ENCODE assay signal across 28 cellular contexts in the genomic region with DNA sequence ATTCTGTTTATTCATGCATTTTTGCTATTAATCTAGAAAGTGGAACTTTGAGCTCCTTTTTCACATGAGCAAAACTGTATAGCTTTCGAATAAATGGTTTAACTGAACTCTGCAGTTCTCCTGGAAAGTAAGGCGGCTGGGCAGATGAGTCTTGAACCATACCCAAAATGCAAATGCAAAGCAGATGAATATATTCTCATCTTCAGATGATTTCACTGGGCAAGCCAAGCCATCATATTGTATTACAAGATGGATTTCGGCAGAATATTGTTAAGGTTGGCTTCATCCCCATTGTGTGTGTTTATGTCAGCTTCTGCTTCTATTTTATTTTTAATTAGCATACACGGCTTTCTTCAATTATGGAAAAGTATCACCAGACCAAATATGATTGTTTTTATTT.
A peak's percentile ranks its signal among the peaks of the same experiment; 100 is the strongest.
DNase-seq lines count a peak whose midpoint lies in the region; ATAC-seq, FAIRE-seq and TF ChIP-seq lines count a peak whose summit lies in the region.
"Had no signal": no experiment of that assay in that cellular context is flagged by ENCODE, and none has a peak within 500 bp of the region (broad histone marks: within the 10 kb centered on the region; RNA-seq: fewer than 3 reads in every experiment).

No MANE protein-coding gene starts in this region.

- H3K9me2 ChIP-seq in SK-N-SH (no peaks in the 10 kb centered on the region), MM.1S (replicated peaks; ENCODE audit: insufficient read depth, low read length) (no peaks in the 10 kb centered on the region)

- peaks cover 17% of the 10 kb centered on the region for H3F3A ChIP-seq in SK-N-SH (replicated peaks; ENCODE audit: insufficient read depth)
- no peaks in the 10 kb centered on the region for H3F3A ChIP-seq in MM.1S (ENCODE audit: insufficient read depth, low read length)

- H3K27me3 ChIP-seq in SK-N-SH (ENCODE audit: insufficient read depth) (no peaks in the 10 kb centered on the region), adipocyte (replicated peaks; ENCODE audit: control insufficient read depth, insufficient read depth, low read length) (no peaks in the 10 kb centered on the region), MM.1S (replicated peaks; ENCODE audit: insufficient read depth, low read length) (no peaks in the 10 kb centered on the region)
- H3K27me3 ChIP-seq: BLaER1, SJSA1 had no signal

- H3K36me3 ChIP-seq in SK-N-SH (replicated peaks in 1 of 2; ENCODE audit: control insufficient read depth in 1 of 2, insufficient read depth in 2 of 2, low read length in 1 of 2) (peaks cover 8 to 52% of the 10 kb centered on the region in 2 experiments), adipocyte (ENCODE audit: control insufficient read depth, insufficient read depth, low read length, severe bottlenecking) (no peaks in the 10 kb centered on the region), MM.1S (replicated peaks; ENCODE audit: insufficient read depth, low read length) (no peaks in the 10 kb centered on the region)
- H3K36me3 ChIP-seq: BLaER1, SJSA1 had no signal

- H3K9me3 ChIP-seq in SK-N-SH (no peaks in the 10 kb centered on the region), adipocyte (ENCODE audit: control insufficient read depth, low read length) (no peaks in the 10 kb centered on the region), MM.1S (replicated peaks; ENCODE audit: insufficient read depth, low read length) (no peaks in the 10 kb centered on the region)
- H3K9me3 ChIP-seq: BLaER1, SJSA1 had no signal

- no peaks in the 10 kb centered on the region for H4K20me1 ChIP-seq in SK-N-SH (ENCODE audit: insufficient read depth)
- H4K20me1 ChIP-seq in MM.1S (ENCODE audit: insufficient read depth, low read length): no peaks in the 10 kb centered on the region
- H4K20me1 ChIP-seq: BLaER1 had no signal

- CTCF ChIA-PET in SK-N-SH (lab: Yijun Ruan, JAX): interaction anchor here (0.7 to 0.9 kb wide), 2 partner anchors 15 to 61 kb away, joined by 3 read pairs; no protein-coding TSS in a partner anchor

- H3K27ac ChIP-seq in SK-N-SH (ENCODE audit: low read depth in 2 of 2, low read length in 1 of 2) (no peak overlapping the region), MM.1S (ENCODE audit: low read length) (no peak overlapping the region)
- H3K27ac ChIP-seq: 22Rv1, BLaER1, PC-9, SJSA1 had no signal

- ATAC-seq in SK-N-SH treated with all-trans-retinoic acid at 6 μM for 48 hours (peak; percentile 68), GM18858 (IDR thresholded peaks at IDR 0.05; ENCODE audit: unreplicated experiment) (no peak), GM18909 (IDR thresholded peaks at IDR 0.05; ENCODE audit: poor library complexity, unreplicated experiment) (no peak)
- ATAC-seq: HepG2, K562 had no signal

- POLR2A ChIA-PET in SK-N-SH (lab: Yijun Ruan, JAX): no interaction called here

- TF ChIP-seq RAD21 in SK-N-SH (IDR thresholded peaks at IDR 0.05; ENCODE audit: low read length): no peak

- TF ChIP-seq POLR2A in H54 (IDR thresholded peaks at IDR 0.05; ENCODE audit: low read depth, low read length): no peak

- no peak for FAIRE-seq in H54 (lab: Jason Lieb, UNC)
- FAIRE-seq: GM19239, HepG2, K562 had no signal

- no peak for TF ChIP-seq CTCF in SK-N-SH (IDR thresholded peaks at IDR 0.05)
- TF ChIP-seq CTCF in fibroblast of the aortic adventitia (IDR thresholded peaks at IDR 0.05; ENCODE audit: insufficient read depth, low read length): no peak
- no peak for TF ChIP-seq CTCF in MM.1S (IDR thresholded peaks at IDR 0.05; ENCODE audit: low read length)

- H3K4me2 ChIP-seq in SK-N-SH (no peak overlapping the region), MM.1S (ENCODE audit: low read depth, low read length) (no peak overlapping the region)
- H3K4me2 ChIP-seq: BLaER1, PC-9 had no signal

- no peak overlapping the region for H3K4me3 ChIP-seq in SK-N-SH (ENCODE audit: low read depth in 2 of 2, low read length in 1 of 2)
- no peak overlapping the region for H3K4me3 ChIP-seq in adipocyte (ENCODE audit: low read length)
- H3K4me3 ChIP-seq in fibroblast of the aortic adventitia (ENCODE audit: low read depth, low read length): no peak overlapping the region
- H3K4me3 ChIP-seq in MM.1S (ENCODE audit: low read length): no peak overlapping the region
- H3K4me3 ChIP-seq: BLaER1, K562, PC-9, SJSA1 had no signal

- H3K4me1 ChIP-seq in SK-N-SH (ENCODE audit: control insufficient read depth in 1 of 2, insufficient read depth in 2 of 2, low read depth in 1 of 2, low read length in 1 of 2): peaks cover 2 to 12% of the 10 kb centered on the region in 2 experiments; a peak in 2 of 4 replicates
- peaks cover 58% of the 10 kb centered on the region for H3K4me1 ChIP-seq in adipocyte (ENCODE audit: control insufficient read depth, insufficient read depth, low read length)
- H3K4me1 ChIP-seq in MM.1S (ENCODE audit: low read length): no peaks in the 10 kb centered on the region
- H3K4me1 ChIP-seq: BLaER1 had no signal

- H3K79me2 ChIP-seq in SK-N-SH (ENCODE audit: insufficient read depth) (peaks cover 16% of the 10 kb centered on the region), MM.1S (ENCODE audit: low read length) (no peaks in the 10 kb centered on the region)

- TF ChIP-seq EP300 in SK-N-SH (IDR thresholded peaks at IDR 0.05; ENCODE audit: borderline replicate concordance in 1 of 2, low read depth in 1 of 2, low read length in 1 of 2): no peak

- no peak overlapping the region for H2AFZ ChIP-seq in SK-N-SH (ENCODE audit: low read depth)
- no peak overlapping the region for H2AFZ ChIP-seq in MM.1S (ENCODE audit: low read length)
- H2AFZ ChIP-seq: PC-9 had no signal

- DNase-seq in SK-N-SH: no peak
- DNase-seq in adipocyte (ENCODE audit: low read depth): peak; percentile 36
- DNase-seq in fibroblast of the aortic adventitia (ENCODE audit: low read depth): peak; percentile 39
- no peak for DNase-seq in MM.1S
- no peak for DNase-seq in H54 (ENCODE audit: insufficient read length, low spot score)
- DNase-seq: CD4-positive, CD25-positive, alpha-beta regulatory T cell; H7; Kasumi-1; MV-4-11; NCI-H1105; NCI-H1436 treated with DMSO at 0.1 percent for 48 hours; NCI-H187 treated with DMSO at 0.1 percent for 48 hours; NCI-H446; NCI-H524 treated with DMSO at 0.1 percent for 48 hours; NCI-H774; NK-92 treated with Interleukin-12 subunit alpha and Interleukin-12 subunit beta, amount 100 ng/mL, for 24 hours; PC-9; Right ventricle myocardium superior; RPMI8226 had no signal

- H3K9ac ChIP-seq in SK-N-SH (no peak overlapping the region), adipocyte (ENCODE audit: low read length) (no peak overlapping the region), MM.1S (ENCODE audit: low read length) (no peak overlapping the region)
- H3K9ac ChIP-seq: BLaER1 had no signal

- WGBS in SK-N-SH (ENCODE audit: low lambda C conversion rate): 87% methylated on average over 4 of the region's 4 CpGs

TF ChIP-seq in SK-N-SH treated with all-trans-retinoic acid at 6 μM for 48 hours, 23 proteins besides CTCF, POLR2A, EP300 and RAD21:
- TF ChIP-seq OSR1 (CRISPR knock-in tag; IDR thresholded peaks at IDR 0.05) (no peak), SNAI2 (CRISPR knock-in tag; IDR thresholded peaks at IDR 0.05) (no peak), ZFP30 (CRISPR knock-in tag; IDR thresholded peaks at IDR 0.05) (no peak)
- TF ChIP-seq, protein P1, sequence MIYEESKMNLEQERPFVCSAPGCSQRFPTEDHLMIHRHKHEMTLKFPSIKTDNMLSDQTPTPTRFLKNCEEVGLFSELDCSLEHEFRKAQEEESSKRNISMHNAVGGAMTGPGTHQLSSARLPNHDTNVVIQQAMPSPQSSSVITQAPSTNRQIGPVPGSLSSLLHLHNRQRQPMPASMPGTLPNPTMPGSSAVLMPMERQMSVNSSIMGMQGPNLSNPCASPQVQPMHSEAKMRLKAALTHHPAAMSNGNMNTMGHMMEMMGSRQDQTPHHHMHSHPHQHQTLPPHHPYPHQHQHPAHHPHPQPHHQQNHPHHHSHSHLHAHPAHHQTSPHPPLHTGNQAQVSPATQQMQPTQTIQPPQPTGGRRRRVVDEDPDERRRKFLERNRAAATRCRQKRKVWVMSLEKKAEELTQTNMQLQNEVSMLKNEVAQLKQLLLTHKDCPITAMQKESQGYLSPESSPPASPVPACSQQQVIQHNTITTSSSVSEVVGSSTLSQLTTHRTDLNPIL (CRISPR knock-in tag; IDR thresholded peaks at IDR 0.05; ENCODE audit: low read depth): no peak

TF ChIP-seq in SK-N-SH, 30 proteins besides CTCF, POLR2A, EP300 and RAD21 (continues in another document):
- no peak for TF ChIP-seq RXRA (IDR thresholded peaks at IDR 0.05; ENCODE audit: borderline replicate concordance, low read depth)
- TF ChIP-seq GATA2 (CRISPR knock-in tag; IDR thresholded peaks at IDR 0.05): no peak
- TF ChIP-seq MXI1 (IDR thresholded peaks at IDR 0.05; ENCODE audit: low read depth, low read length): no peak
- TF ChIP-seq TEAD4 (IDR thresholded peaks at IDR 0.05; ENCODE audit: borderline replicate concordance, insufficient read depth): no peak
- no peak for TF ChIP-seq YY1 (IDR thresholded peaks at IDR 0.05; ENCODE audit: low read depth)
- no peak for TF ChIP-seq NFIC (IDR thresholded peaks at IDR 0.05; ENCODE audit: borderline replicate concordance)
- TF ChIP-seq, protein P2, sequence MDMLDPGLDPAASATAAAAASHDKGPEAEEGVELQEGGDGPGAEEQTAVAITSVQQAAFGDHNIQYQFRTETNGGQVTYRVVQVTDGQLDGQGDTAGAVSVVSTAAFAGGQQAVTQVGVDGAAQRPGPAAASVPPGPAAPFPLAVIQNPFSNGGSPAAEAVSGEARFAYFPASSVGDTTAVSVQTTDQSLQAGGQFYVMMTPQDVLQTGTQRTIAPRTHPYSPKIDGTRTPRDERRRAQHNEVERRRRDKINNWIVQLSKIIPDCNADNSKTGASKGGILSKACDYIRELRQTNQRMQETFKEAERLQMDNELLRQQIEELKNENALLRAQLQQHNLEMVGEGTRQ (IDR thresholded peaks at IDR 0.05; ENCODE audit: borderline replicate concordance, low read depth, low read length): no peak
- TF ChIP-seq SIN3A (IDR thresholded peaks at IDR 0.05; ENCODE audit: borderline replicate concordance, low read depth, low read length): no peak

Comparison
In these comparisons a context has a peak if more than half of its experiments do, and no peak if none do; other contexts are left out.
1. DNase-seq: peak in adipocyte (single experiment) and fibroblast of the aortic adventitia (single experiment); none in SK-N-SH (single experiment), MM.1S (single experiment) and H54 (single experiment).